27 cellular contexts compared by ENCODE assay signal in the genomic region with DNA sequence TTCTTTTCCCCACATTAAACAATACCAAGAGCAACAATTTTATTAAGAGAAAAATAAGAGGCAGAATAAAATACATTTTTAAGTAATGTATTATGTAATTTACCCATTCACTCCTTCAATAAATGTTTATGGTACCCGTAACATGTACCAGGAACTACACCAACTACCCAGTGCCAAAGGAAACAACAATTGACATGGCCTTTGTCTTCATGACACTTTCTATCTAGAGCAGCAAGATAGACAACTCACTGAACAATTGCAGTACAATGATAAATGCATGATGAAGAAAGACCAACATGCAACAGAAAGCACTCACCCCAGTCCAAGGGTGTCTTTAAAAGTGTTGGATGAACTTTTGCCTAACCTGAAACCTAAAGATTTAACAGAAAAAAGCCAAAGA.
"Had no signal": no experiment of that assay in that cellular context is flagged by ENCODE, and none has a peak within 500 bp of the region (broad histone marks: within the 10 kb centered on the region; RNA-seq: fewer than 3 reads in every experiment).

No MANE protein-coding gene starts in this region.

- H3K9me3 ChIP-seq: heart left ventricle, lower lobe of right lung, ovary, upper lobe of left lung, vagina had no signal

- H3K36me3 Mint-ChIP-seq: activated naive CD4-positive, alpha-beta T cell treated with anti-CD3 and anti-CD28 coated beads, Interleukin-2, amount 50 U/mL, for 72 hours; stimulated activated memory B cell treated with anti-CD40 and anti-IgM and Interleukin-4, amounts not matched to agents 10 μg/mL and 1 μg/mL and 100 μg/mL, for 72 hours had no signal

- DNase-seq: activated CD4-positive, alpha-beta T cell treated with anti-CD3 and anti-CD28 coated beads for 1 hour; activated CD4-positive, alpha-beta T cell treated with anti-CD3 and anti-CD28 coated beads, Interleukin-2, amount 50 U/mL, for 1 hour; activated CD8-positive, alpha-beta T cell treated with anti-CD3 and anti-CD28 coated beads for 36 hours; activated T-cell treated with anti-CD3 and anti-CD28 coated beads, Interleukin-2, amount 50 U/mL, for 4 hours; anterior cingulate cortex; cerebellar nuclear complex; dorsolateral prefrontal cortex; effector memory CD4-positive, alpha-beta T cell; heart left ventricle; lower lobe of right lung; ovary; sigmoid colon; stimulated activated CD4-positive, alpha-beta T cell treated with anti-CD3 and anti-CD28 coated beads, Interleukin-1b, Interleukin-23, amount 100 ng/mL, for 48 hours; stimulated activated CD4-positive, alpha-beta T cell treated with anti-CD3 and anti-CD28 coated beads, Interleukin-4, amount 100 ng/mL, for 4 hours; stimulated activated CD8-positive, alpha-beta memory T cell treated with anti-CD3 and anti-CD28 coated beads, Interleukin-4, amount 100 ng/mL, for 48 hours; stimulated activated naive CD8-positive, alpha-beta T cell treated with anti-CD3 and anti-CD28 coated beads, Interleukin-15, amount 100 ng/mL, for 72 hours; substantia nigra; T-helper 17 cell; upper lobe of left lung had no signal

- H3K27me3 Mint-ChIP-seq: activated CD8-positive, alpha-beta T cell treated with anti-CD3 and anti-CD28 coated beads for 36 hours; progenitor cell of endocrine pancreas; stimulated activated memory B cell treated with anti-CD40 and anti-IgM and Interleukin-4, amounts not matched to agents 10 μg/mL and 1 μg/mL and 100 μg/mL, for 72 hours; stimulated activated naive CD8-positive, alpha-beta T cell treated with anti-CD3 and anti-CD28 coated beads, Interleukin-15, amount 100 ng/mL, for 72 hours; T-helper 17 cell had no signal

- H3K4me1 ChIP-seq: heart left ventricle, lower lobe of right lung, sigmoid colon, upper lobe of left lung, vagina had no signal

- H3K27ac Mint-ChIP-seq: activated CD8-positive, alpha-beta T cell treated with anti-CD3 and anti-CD28 coated beads for 36 hours; activated naive CD4-positive, alpha-beta T cell treated with anti-CD3 and anti-CD28 coated beads, Interleukin-2, amount 50 U/mL, for 72 hours; activated T-helper 2 cell treated with anti-CD3 and anti-CD28 coated beads, Interferon-gamma antibody, Interleukin-2, Interleukin-4, amounts not matched to agents 10 μg/mL and 5 μg/mL and 100 μg/mL, durations not matched to agents 14 hours and 24 hours and 36 hours; progenitor cell of endocrine pancreas; stimulated activated memory B cell treated with anti-CD40 and anti-IgM and Interleukin-4, amounts not matched to agents 10 μg/mL and 1 μg/mL and 100 μg/mL, for 72 hours; stimulated activated naive CD8-positive, alpha-beta T cell treated with anti-CD3 and anti-CD28 coated beads, Interleukin-15, amount 100 ng/mL, for 72 hours; T-helper 17 cell had no signal

- H3K4me1 Mint-ChIP-seq: stimulated activated memory B cell treated with anti-CD40 and anti-IgM and Interleukin-4, amounts not matched to agents 10 μg/mL and 1 μg/mL and 100 μg/mL, for 72 hours; stimulated activated naive CD8-positive, alpha-beta T cell treated with anti-CD3 and anti-CD28 coated beads, Interleukin-15, amount 100 ng/mL, for 72 hours; T-helper 17 cell had no signal

- H3K4me3 Mint-ChIP-seq: activated CD8-positive, alpha-beta T cell treated with anti-CD3 and anti-CD28 coated beads for 36 hours; activated T-cell treated with anti-CD3 and anti-CD28 coated beads, Interleukin-2, amount 50 U/mL, for 4 hours; stimulated activated memory B cell treated with anti-CD40 and anti-IgM and Interleukin-4, amounts not matched to agents 10 μg/mL and 1 μg/mL and 100 μg/mL, for 72 hours; stimulated activated naive CD8-positive, alpha-beta T cell treated with anti-CD3 and anti-CD28 coated beads, Interleukin-15, amount 100 ng/mL, for 72 hours; T-helper 17 cell had no signal

- ATAC-seq: activated CD8-positive, alpha-beta T cell treated with anti-CD3 and anti-CD28 coated beads for 36 hours; activated naive CD4-positive, alpha-beta T cell treated with anti-CD3 and anti-CD28 coated beads, Interleukin-2, amount 50 U/mL, for 72 hours; activated T-cell treated with anti-CD3 and anti-CD28 coated beads, Interleukin-2, amount 50 U/mL, for 4 hours; heart left ventricle; left lobe of liver; lower lobe of right lung; stimulated activated memory B cell treated with anti-CD40 and anti-IgM and Interleukin-4, amounts not matched to agents 10 μg/mL and 1 μg/mL and 100 μg/mL, for 72 hours; stimulated activated naive CD8-positive, alpha-beta T cell treated with anti-CD3 and anti-CD28 coated beads, Interleukin-15, amount 100 ng/mL, for 72 hours; T-helper 17 cell had no signal

- H3K27me3 ChIP-seq: heart left ventricle, ovary, sigmoid colon, upper lobe of left lung, vagina had no signal

- H3K27ac ChIP-seq: coronary artery, dorsolateral prefrontal cortex, heart left ventricle, lower lobe of right lung, ovary, sigmoid colon, upper lobe of left lung, vagina had no signal

- H3K36me3 ChIP-seq: heart left ventricle, lower lobe of right lung, ovary, sigmoid colon, vagina had no signal

- H3K4me3 ChIP-seq: coronary artery, dorsolateral prefrontal cortex, heart left ventricle, lower lobe of right lung, ovary, sigmoid colon, smooth muscle cell, upper lobe of left lung, vagina had no signal
